In the genomic region with DNA sequence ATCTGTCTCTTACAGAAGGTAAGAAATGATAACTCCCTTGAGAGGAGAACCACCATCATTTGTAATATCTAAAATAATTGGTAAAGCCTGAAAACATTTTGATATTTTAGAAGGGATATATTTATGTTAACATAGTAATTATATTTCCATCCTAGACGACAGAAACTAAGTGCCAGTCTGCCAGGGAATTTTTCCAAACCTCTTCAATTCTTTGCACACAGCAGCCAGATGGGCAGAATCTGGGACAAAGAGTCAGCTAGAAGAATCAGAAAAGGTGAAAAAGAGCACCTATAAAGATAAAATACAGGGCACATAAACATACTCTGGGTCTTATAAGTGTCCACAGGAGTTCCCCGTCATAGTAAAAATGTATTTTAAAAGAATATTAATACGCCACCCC, we compare ENCODE assay signal across 28 cellular contexts.
A peak's percentile ranks its signal among the peaks of the same experiment; 100 is the strongest.
DNase-seq lines count a peak whose midpoint lies in the region; ATAC-seq and TF ChIP-seq lines count a peak whose summit lies in the region.
"Had no signal": no experiment of that assay in that cellular context is flagged by ENCODE, and none has a peak within 500 bp of the region (broad histone marks: within the 10 kb centered on the region; RNA-seq: fewer than 3 reads in every experiment).

No MANE protein-coding gene starts in this region.

- ATAC-seq in GM23338 (no peak), GM19324 (IDR thresholded peaks at IDR 0.05; ENCODE audit: low FRiP score, unreplicated experiment) (no peak)
- ATAC-seq: activated T-helper 17 cell treated with anti-CD3 and anti-CD28 coated beads, Interleukin-2, amount 50 U/mL, for 72 hours; esophagus mucosa; natural killer cell treated with Interleukin-12 subunit alpha and Interleukin-12 subunit beta and Interleukin-15 and Interleukin-18, amount 100 ng/mL, for 72 hours; stimulated activated naive B cell treated with anti-CD40 and anti-IgM and Interleukin-4, amounts not matched to agents 10 μg/mL and 1 μg/mL and 100 μg/mL, for 72 hours had no signal

- H3K27me3 ChIP-seq in GM23338 (ENCODE audit: insufficient read depth) = no peaks in the 10 kb centered on the region
- H3K27me3 ChIP-seq: cardiac muscle cell, ovary had no signal

- no peaks in the 10 kb centered on the region for H3F3A ChIP-seq in GM23338 (replicated peaks; ENCODE audit: low read depth)

- TF ChIP-seq CTCF in GM23338 (conservative IDR thresholded peaks at IDR 0.05; ENCODE audit: low read depth in 2 of 2) (no peak), brain (conservative IDR thresholded peaks at IDR 0.05) (no peak), nephron (IDR thresholded peaks at IDR 0.05; ENCODE audit: unreplicated experiment in 3 of 3) (no peak)

- H3K4me3 Mint-ChIP-seq in GM23338 (no peak overlapping the region), brain (peak overlapping the region in 1 of 5 experiments; percentile 71), nephron (no peak overlapping the region)
- H3K4me3 Mint-ChIP-seq: activated CD4-positive, alpha-beta memory T cell treated with anti-CD3 and anti-CD28 coated beads, Interleukin-2, amount 10 ng/mL, durations not matched to agents 7 days and 5 days; activated T-helper 17 cell treated with anti-CD3 and anti-CD28 coated beads, Interleukin-2, amount 50 U/mL, for 72 hours; natural killer cell treated with Interleukin-12 subunit alpha and Interleukin-12 subunit beta and Interleukin-15 and Interleukin-18, amount 100 ng/mL, for 72 hours; stimulated activated naive B cell treated with anti-CD40 and anti-IgM and Interleukin-4, amounts not matched to agents 10 μg/mL and 1 μg/mL and 100 μg/mL, for 72 hours had no signal

- no peak overlapping the region for H3K27ac ChIP-seq in GM23338 (ENCODE audit: low read depth)
- H3K27ac ChIP-seq: C4-2B, cardiac muscle cell, HL-60, ovary, RWPE1 had no signal

- H3K27me3 Mint-ChIP-seq in GM23338 (ENCODE audit: insufficient read depth, low read depth, poor library complexity) (no peaks in the 10 kb centered on the region), brain (no peaks in the 10 kb centered on the region), nephron (ENCODE audit: low read depth) (no peaks in the 10 kb centered on the region)
- H3K27me3 Mint-ChIP-seq: activated CD4-positive, alpha-beta memory T cell treated with anti-CD3 and anti-CD28 coated beads, Interleukin-2, amount 10 ng/mL, durations not matched to agents 7 days and 5 days; activated T-helper 17 cell treated with anti-CD3 and anti-CD28 coated beads, Interleukin-2, amount 50 U/mL, for 72 hours; natural killer cell treated with Interleukin-12 subunit alpha and Interleukin-12 subunit beta and Interleukin-15 and Interleukin-18, amount 100 ng/mL, for 72 hours; stimulated activated naive B cell treated with anti-CD40 and anti-IgM and Interleukin-4, amounts not matched to agents 10 μg/mL and 1 μg/mL and 100 μg/mL, for 72 hours had no signal

- H3K4me1 ChIP-seq in GM23338 (ENCODE audit: insufficient read depth) = peaks cover 14% of the 10 kb centered on the region

- peaks cover 12% of the 10 kb centered on the region for H3K4me1 Mint-ChIP-seq in GM23338
- peaks cover 31% of the 10 kb centered on the region for H3K4me1 Mint-ChIP-seq in brain
- H3K4me1 Mint-ChIP-seq in nephron = peaks cover 29% of the 10 kb centered on the region
- H3K4me1 Mint-ChIP-seq: activated T-helper 17 cell treated with anti-CD3 and anti-CD28 coated beads, Interleukin-2, amount 50 U/mL, for 72 hours; stimulated activated naive B cell treated with anti-CD40 and anti-IgM and Interleukin-4, amounts not matched to agents 10 μg/mL and 1 μg/mL and 100 μg/mL, for 72 hours had no signal

- DNase-seq in GM23338 (ENCODE audit: low spot score) = no peak
- DNase-seq in NCI-H2171 treated with DMSO at 0.1 percent for 48 hours (lab: John Stamatoyannopoulos, UW) = peak; percentile 78
- DNase-seq in GDM1 (lab: John Stamatoyannopoulos, UW) = no peak
- no peak for DNase-seq in 8988T
- DNase-seq: activated CD4-positive, alpha-beta memory T cell treated with anti-CD3 and anti-CD28 coated beads, Interleukin-2, amount 10 ng/mL, durations not matched to agents 7 days and 5 days; activated CD4-positive, alpha-beta T cell treated with anti-CD3 and anti-CD28 coated beads for 1 hour; activated CD8-positive, alpha-beta memory T cell treated with anti-CD3 and anti-CD28 coated beads, Interleukin-2, amount 50 U/mL, for 48 hours; activated naive CD4-positive, alpha-beta T cell treated with anti-CD3 and anti-CD28 coated beads, Interleukin-2, amount 50 U/mL, for 16 hours; amniotic stem cell; Calu3; foreskin melanocyte; Karpas-422; left ventricle myocardium superior; NCI-H187 treated with DMSO at 0.1 percent for 48 hours; NCI-H774; ovary; retina; stimulated activated naive B cell treated with anti-CD40 and anti-IgM and Interleukin-4, amounts not matched to agents 10 μg/mL and 1 μg/mL and 100 μg/mL, for 72 hours had no signal

- H3K9me2 ChIP-seq in GM23338 (ENCODE audit: insufficient read depth) = no peaks in the 10 kb centered on the region

- no peak overlapping the region for H3K4me2 ChIP-seq in GM23338

- H2AFZ ChIP-seq in GM23338 = peak overlapping the region; percentile 1; the same call in 1 of the 2 replicates

- H3K9me3 Mint-ChIP-seq in GM23338 (no peaks in the 10 kb centered on the region; the same call in 2 of the 3 replicates), brain (peaks cover 0 to 15% (median 0%) of the 10 kb centered on the region in 5 experiments), nephron (no peaks in the 10 kb centered on the region)
- H3K9me3 Mint-ChIP-seq: activated T-helper 17 cell treated with anti-CD3 and anti-CD28 coated beads, Interleukin-2, amount 50 U/mL, for 72 hours; natural killer cell treated with Interleukin-12 subunit alpha and Interleukin-12 subunit beta and Interleukin-15 and Interleukin-18, amount 100 ng/mL, for 72 hours had no signal

- no peak overlapping the region for H3K4me3 ChIP-seq in GM23338
- H3K4me3 ChIP-seq: cardiac muscle cell, ovary had no signal

- no peaks in the 10 kb centered on the region for H3K36me3 ChIP-seq in GM23338 (ENCODE audit: insufficient read depth)
- H3K36me3 ChIP-seq: cardiac muscle cell, ovary had no signal

- no peaks in the 10 kb centered on the region for H3K36me3 Mint-ChIP-seq in GM23338 (ENCODE audit: low read depth)
- H3K36me3 Mint-ChIP-seq in brain = no peaks in the 10 kb centered on the region
- no peaks in the 10 kb centered on the region for H3K36me3 Mint-ChIP-seq in nephron (ENCODE audit: low read depth)
- H3K36me3 Mint-ChIP-seq: natural killer cell treated with Interleukin-12 subunit alpha and Interleukin-12 subunit beta and Interleukin-15 and Interleukin-18, amount 100 ng/mL, for 72 hours; stimulated activated naive B cell treated with anti-CD40 and anti-IgM and Interleukin-4, amounts not matched to agents 10 μg/mL and 1 μg/mL and 100 μg/mL, for 72 hours had no signal

- H3K27ac Mint-ChIP-seq in GM23338 (no peak overlapping the region), brain (peak overlapping the region in 4 of 5 experiments; percentile 35 to 78 (median 54)), nephron (peak overlapping the region; percentile 80 to 81 (median 80))
- H3K27ac Mint-ChIP-seq: activated CD4-positive, alpha-beta memory T cell treated with anti-CD3 and anti-CD28 coated beads, Interleukin-2, amount 10 ng/mL, durations not matched to agents 7 days and 5 days; activated T-helper 17 cell treated with anti-CD3 and anti-CD28 coated beads, Interleukin-2, amount 50 U/mL, for 72 hours; natural killer cell treated with Interleukin-12 subunit alpha and Interleukin-12 subunit beta and Interleukin-15 and Interleukin-18, amount 100 ng/mL, for 72 hours; stimulated activated naive B cell treated with anti-CD40 and anti-IgM and Interleukin-4, amounts not matched to agents 10 μg/mL and 1 μg/mL and 100 μg/mL, for 72 hours had no signal

- no peaks in the 10 kb centered on the region for H4K20me1 ChIP-seq in GM23338 (replicated peaks; ENCODE audit: insufficient read depth)

- H3K79me2 ChIP-seq in GM23338 (replicated peaks; ENCODE audit: insufficient read depth) = no peaks in the 10 kb centered on the region

TF ChIP-seq in GM23338, 12 proteins besides CTCF, POLR2A, EP300 and RAD21 (continues in another document):
- TF ChIP-seq STAT1 (IDR thresholded peaks at IDR 0.05; ENCODE audit: unreplicated experiment) (no peak), CREB1 (CRISPR knock-in tag; IDR thresholded peaks at IDR 0.05; ENCODE audit: low read depth) (no peak), ETS1 (IDR thresholded peaks at IDR 0.05) (no peak)
